Comparison of ENCODE assay signal across 1 cellular context in the genomic region with DNA sequence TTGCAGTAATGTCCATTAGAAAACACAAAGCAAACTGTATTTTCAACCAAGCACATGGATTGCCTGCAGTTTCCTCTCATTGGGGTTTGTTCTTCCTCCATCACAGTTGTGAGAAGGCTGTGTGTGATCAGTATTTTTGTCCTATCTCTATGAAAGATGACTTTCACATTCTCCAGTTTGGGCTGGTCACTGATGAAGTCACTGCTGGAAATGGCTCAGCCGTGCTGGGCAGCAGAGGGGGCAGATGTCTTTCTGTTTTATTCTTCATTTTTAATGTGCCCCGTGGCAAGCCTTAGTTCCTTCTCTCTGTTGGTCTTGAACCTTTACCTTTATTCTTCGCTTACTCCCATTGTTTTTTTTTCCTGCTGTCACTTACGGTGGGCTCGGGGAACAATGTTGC.
TF ChIP-seq lines count a peak whose summit lies in the region.

No MANE protein-coding gene starts in this region.

TF ChIP-seq in GM12878, 131 proteins besides CTCF, POLR2A, EP300 and RAD21 (continued from another document):
- no peak for TF ChIP-seq CUX1 (IDR thresholded peaks at IDR 0.05; ENCODE audit: insufficient replicate concordance, low read depth, low read length)
